ENCODE assay signal across 8 cellular contexts in genomic region chr12:55726911-55727310, GRCh38. TPM values are rescaled to one million over a fixed set of nuclear protein-coding genes. Genes with fewer than 3 reads are reported as not detected.
A peak's percentile ranks its signal among the peaks of the same experiment; 100 is the strongest.
DNase-seq lines count a peak whose midpoint lies in the region; ATAC-seq and TF ChIP-seq lines count a peak whose summit lies in the region.

No MANE protein-coding gene starts in this region.

- peaks cover 67 to 82% (median 75%) of the 10 kb centered on the region in 10 experiments for H3K4me1 ChIP-seq in BLaER1 treated with 17β-estradiol and CSF1 and Interleukin-3, amounts not matched to agents 10 nM and 100 nM
- H3K4me1 ChIP-seq in RWPE2 (ENCODE audit: insufficient read depth, poor library complexity, severe bottlenecking) (peaks cover 14% of the 10 kb centered on the region), osteoblast (ENCODE audit: insufficient read depth, low read length) (peaks cover 59% of the 10 kb centered on the region)

- TF ChIP-seq CTCF in RWPE2 (IDR thresholded peaks at IDR 0.05; ENCODE audit: poor library complexity, severe bottlenecking) (no peak), epithelial cell of proximal tubule (conservative IDR thresholded peaks at IDR 0.05; ENCODE audit: low read depth, low read length) (no peak), osteoblast (IDR thresholded peaks at IDR 0.05; ENCODE audit: extremely low read depth, low read depth, low read length) (no peak)

- ATAC-seq in RWPE2 (ENCODE audit: low read depth) (no peak), left lobe of liver (no peak)

- no peaks in the 10 kb centered on the region for H3K9me3 ChIP-seq in BLaER1 treated with 17β-estradiol and CSF1 and Interleukin-3, amounts not matched to agents 10 nM and 100 nM (replicated peaks in 1 of 11)
- H3K9me3 ChIP-seq in RWPE2 (ENCODE audit: severe bottlenecking), result no peaks in the 10 kb centered on the region
- no peaks in the 10 kb centered on the region for H3K9me3 ChIP-seq in osteoblast (ENCODE audit: low read depth, low read length)

- peak overlapping the region; percentile 66 to 95 (median 77); a peak in 19 of 20 replicates for H3K4me3 ChIP-seq in BLaER1 treated with 17β-estradiol and CSF1 and Interleukin-3, amounts not matched to agents 10 nM and 100 nM
- no peak overlapping the region for H3K4me3 ChIP-seq in RWPE2 (ENCODE audit: severe bottlenecking)
- peak overlapping the region; percentile 70 for H3K4me3 ChIP-seq in epithelial cell of proximal tubule (ENCODE audit: low read depth, low read length)
- peak overlapping the region; percentile 97 for H3K4me3 ChIP-seq in osteoblast (ENCODE audit: insufficient read depth, low read length)

- peaks cover 27 to 60% (median 44%) of the 10 kb centered on the region in 11 experiments for H4K20me1 ChIP-seq in BLaER1 treated with 17β-estradiol and CSF1 and Interleukin-3, amounts not matched to agents 10 nM and 100 nM
- H4K20me1 ChIP-seq in osteoblast (ENCODE audit: insufficient read depth, low read length), result peaks cover 45% of the 10 kb centered on the region

- H2AFZ ChIP-seq in osteoblast (ENCODE audit: low read length), result no peak overlapping the region

- peaks cover 62% of the 10 kb centered on the region for H3K79me2 ChIP-seq in osteoblast (ENCODE audit: insufficient read depth, low read length)

- no peak for DNase-seq in RWPE2 (ENCODE audit: low spot score)
- no peak for DNase-seq in epithelial cell of proximal tubule (ENCODE audit: low read depth)
- DNase-seq in osteoblast (ENCODE audit: insufficient read length, low spot score, missing footprints), result no peak
- no peak for DNase-seq in COLO829 (ENCODE audit: low spot score)
- no peak for DNase-seq in left lobe of liver (ENCODE audit: low spot score)
- DNase-seq in T-helper 9 cell, result no peak
- DNase-seq in germinal center (ENCODE audit: low spot score), result no peak

- H3K27me3 ChIP-seq in BLaER1 treated with 17β-estradiol and CSF1 and Interleukin-3, amounts not matched to agents 10 nM and 100 nM, result no peaks in the 10 kb centered on the region
- H3K27me3 ChIP-seq in RWPE2 (ENCODE audit: insufficient read depth, poor library complexity, severe bottlenecking) (no peaks in the 10 kb centered on the region), osteoblast (ENCODE audit: insufficient read depth, low read length) (no peaks in the 10 kb centered on the region)

- H3K9ac ChIP-seq in BLaER1 treated with 17β-estradiol and CSF1 and Interleukin-3, amounts not matched to agents 10 nM and 100 nM, result peak overlapping the region; percentile 84 to 98 (median 94); a peak in 21 of 22 replicates

- peak overlapping the region; percentile 92 to 99 (median 97) for H3K4me2 ChIP-seq in BLaER1 treated with 17β-estradiol and CSF1 and Interleukin-3, amounts not matched to agents 10 nM and 100 nM
- H3K4me2 ChIP-seq in osteoblast (ENCODE audit: insufficient read depth, low read length), result peak overlapping the region; percentile 88

- H3K36me3 ChIP-seq in BLaER1 treated with 17β-estradiol and CSF1 and Interleukin-3, amounts not matched to agents 10 nM and 100 nM, result peaks cover 34 to 53% (median 38%) of the 10 kb centered on the region in 11 experiments
- peaks cover 39% of the 10 kb centered on the region for H3K36me3 ChIP-seq in RWPE2 (ENCODE audit: low read depth)
- H3K36me3 ChIP-seq in osteoblast (ENCODE audit: insufficient read depth, low read length), result peaks cover 47% of the 10 kb centered on the region

- peak overlapping the region in 10 of 11 experiments; percentile 92 to 98 (median 97); a peak in 17 of 22 replicates for H3K27ac ChIP-seq in BLaER1 treated with 17β-estradiol and CSF1 and Interleukin-3, amounts not matched to agents 10 nM and 100 nM
- peak overlapping the region; percentile 95 for H3K27ac ChIP-seq in RWPE2 (ENCODE audit: poor library complexity, severe bottlenecking)
- H3K27ac ChIP-seq in osteoblast (ENCODE audit: low read depth, low read length), result peak overlapping the region; percentile 96

RNA-seq across cellular contexts. Expression of gene CD63, which starts 1.9 kb away (rescaled TPM):
- total RNA-seq in epithelial cell of proximal tubule (758 and 1,095 TPM in 2 replicates), osteoblast (3,072 and 3,128 TPM in 2 replicates), left lobe of liver (203 TPM)

RNA-seq across cellular contexts. Expression of gene RDH5, which starts 6.7 kb away (rescaled TPM):
- 2.3 and 2.5 TPM in 2 replicates for total RNA-seq in epithelial cell of proximal tubule
- total RNA-seq in osteoblast, result 27.7 and 32.2 TPM in 2 replicates
- total RNA-seq in left lobe of liver, result 60.0 TPM

RNA-seq across cellular contexts. Expression of gene BLOC1S1, which starts 11.1 kb away (rescaled TPM):
- total RNA-seq in epithelial cell of proximal tubule (157 and 187 TPM in 2 replicates), osteoblast (46.0 and 59.4 TPM in 2 replicates), left lobe of liver (97.2 TPM)

RNA-seq across cellular contexts. Expression of gene GDF11, which starts 16.0 kb away (rescaled TPM):
- total RNA-seq in epithelial cell of proximal tubule, result 2.8 and 8.5 TPM in 2 replicates
- total RNA-seq in osteoblast, result 4.1 and 4.3 TPM in 2 replicates
- 1.1 TPM for total RNA-seq in left lobe of liver

RNA-seq across cellular contexts. Expression of gene ITGA7, which starts 19.2 kb away (rescaled TPM):
- 3.8 and 7.7 TPM in 2 replicates for total RNA-seq in epithelial cell of proximal tubule
- total RNA-seq in osteoblast, result 22.4 and 24.8 TPM in 2 replicates
- total RNA-seq in left lobe of liver, result 16.9 TPM
